Comparison of ENCODE assay signal across 10 cellular contexts in the genomic region with DNA sequence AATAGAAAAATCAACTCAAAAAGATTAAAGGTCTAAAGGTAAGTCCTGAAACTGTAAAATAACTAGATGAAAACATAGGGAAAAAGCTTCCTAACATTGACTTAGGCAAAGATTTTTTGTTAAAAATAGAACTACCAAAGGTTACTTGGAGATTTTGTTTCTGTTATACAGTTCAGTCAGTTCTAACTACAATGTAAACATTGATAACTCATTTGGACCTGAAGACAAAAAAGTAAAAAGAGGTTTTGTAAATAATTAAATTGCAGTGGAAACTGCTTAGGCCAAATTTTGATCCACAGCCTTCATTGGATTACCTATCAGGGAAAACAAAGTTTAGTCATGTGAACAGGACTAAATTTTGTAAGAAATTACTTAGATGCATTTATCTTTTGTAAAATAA.
"Had no signal": no experiment of that assay in that cellular context is flagged by ENCODE, and none has a peak within 500 bp of the region (broad histone marks: within the 10 kb centered on the region; RNA-seq: fewer than 3 reads in every experiment).

No MANE protein-coding gene starts in this region.

- FAIRE-seq: H1, H54, K562 had no signal

- ATAC-seq: GM23338, HCT116, K562 had no signal

- H3K4me2 ChIP-seq: GM23338 had no signal

- H3K27ac ChIP-seq: HL-60 had no signal

- H3K36me3 ChIP-seq: HAP-1 had no signal

- H3K4me3 ChIP-seq: GM23338, HAP-1, K562 had no signal

- H3K4me1 ChIP-seq: HAP-1 had no signal

- H2AFZ ChIP-seq: GM23338 had no signal

- DNase-seq: HFFc6, IMR-90, KG1 had no signal

- H3K9me3 ChIP-seq: HAP-1 had no signal
